In genomic region chr18:10524507-10525425, GRCh38 we compare ENCODE assay signal across 8 cellular contexts. TPM values are rescaled to one million over a fixed set of nuclear protein-coding genes. Genes with fewer than 3 reads are reported as not detected.
DNase-seq lines count a peak whose midpoint lies in the region; ATAC-seq and TF ChIP-seq lines count a peak whose summit lies in the region.

No MANE protein-coding gene starts in this region.

- intact Hi-C loops in dorsolateral prefrontal cortex (cut with DNase I) (loop anchor here (10.0 kb wide), 3 partner anchors 280 to 850 kb away; partner anchors contain the start of gene RAB31 (in 1 of the 2)), lower leg skin (cut with DNase I; ENCODE audit: low total_unique reads) (no loop called here)

- TF ChIP-seq CTCF in dorsolateral prefrontal cortex (IDR thresholded peaks at IDR 0.05 in 54 of 56, conservative IDR thresholded peaks at IDR 0.05 in 2 of 56; ENCODE audit: low read depth in 1 of 56, partially characterized antibody in 56 of 56) (no peak), omental fat pad (IDR thresholded peaks at IDR 0.05) (no peak), lower leg skin (IDR thresholded peaks at IDR 0.05) (no peak)

- WGBS in lower leg skin, 2 donors: 48 to 49% methylated on average over 11 of the region's 11 CpGs

- no peak for TF ChIP-seq POLR2A in lower leg skin (IDR thresholded peaks at IDR 0.05)

- peak overlapping the region in 45 of 59 donors; percentile 74 to 99 (median 95) for H3K4me3 ChIP-seq in dorsolateral prefrontal cortex
- no peak overlapping the region for H3K4me3 ChIP-seq in lower leg skin (ENCODE audit: low read depth, poor library complexity, severe bottlenecking)

- peak; percentile 59 for ATAC-seq in omental fat pad (ENCODE audit: low FRiP score)
- no peak for ATAC-seq in HG02763 (IDR thresholded peaks at IDR 0.05; ENCODE audit: unreplicated experiment)
- ATAC-seq in HG03521 (IDR thresholded peaks at IDR 0.05; ENCODE audit: unreplicated experiment): no peak

- H3K27me3 ChIP-seq in dorsolateral prefrontal cortex: no peaks in the 10 kb centered on the region

- DNase-seq in GF-D8 (lab: John Stamatoyannopoulos, UW): peak; percentile 21
- DNase-seq in NOMO-1 treated with DMSO at 0.1 percent for 48 hours (lab: John Stamatoyannopoulos, UW; ENCODE audit: unreplicated experiment): peak; percentile 72
- no peak for DNase-seq in dorsolateral prefrontal cortex
- no peak for DNase-seq in omental fat pad (ENCODE audit: low spot score)
- DNase-seq in lower leg skin (ENCODE audit: low spot score in 2 of 2): no peak
- DNase-seq in A172 (ENCODE audit: low spot score): no peak

- peak overlapping the region in 48 of 59 donors; percentile 7 to 97 (median 92) for H3K27ac ChIP-seq in dorsolateral prefrontal cortex

RNA-seq across cellular contexts. Expression of gene NAPG, which starts 1.1 kb away (rescaled TPM):
- total RNA-seq in dorsolateral prefrontal cortex (100 to 1,000 TPM in 55 of 120 experiments, 10 to 100 TPM in 65; 52.2 to 139 (median 98.2) TPM), omental fat pad (10 to 100 TPM; 25.7 to 37.7 (median 32.7) TPM), lower leg skin (10 to 100 TPM; 15.6 to 25.7 (median 22.0) TPM)
- 48.6 and 65.8 TPM in 2 replicates for total RNA-seq in A172 (2014; rRNA removed; shearing (Covaris generic))

Comparison
In these comparisons a context has a peak if more than half of its experiments do, and no peak if none do; other contexts are left out.
1. DNase-seq: peak in GF-D8 (single experiment) and NOMO-1 treated with DMSO at 0.1 percent for 48 hours (single experiment); none in dorsolateral prefrontal cortex (0 of 10), omental fat pad (single experiment), lower leg skin (0 of 2) and A172 (single experiment).